Comparison of ENCODE assay signal across 8 cellular contexts in the genomic region with DNA sequence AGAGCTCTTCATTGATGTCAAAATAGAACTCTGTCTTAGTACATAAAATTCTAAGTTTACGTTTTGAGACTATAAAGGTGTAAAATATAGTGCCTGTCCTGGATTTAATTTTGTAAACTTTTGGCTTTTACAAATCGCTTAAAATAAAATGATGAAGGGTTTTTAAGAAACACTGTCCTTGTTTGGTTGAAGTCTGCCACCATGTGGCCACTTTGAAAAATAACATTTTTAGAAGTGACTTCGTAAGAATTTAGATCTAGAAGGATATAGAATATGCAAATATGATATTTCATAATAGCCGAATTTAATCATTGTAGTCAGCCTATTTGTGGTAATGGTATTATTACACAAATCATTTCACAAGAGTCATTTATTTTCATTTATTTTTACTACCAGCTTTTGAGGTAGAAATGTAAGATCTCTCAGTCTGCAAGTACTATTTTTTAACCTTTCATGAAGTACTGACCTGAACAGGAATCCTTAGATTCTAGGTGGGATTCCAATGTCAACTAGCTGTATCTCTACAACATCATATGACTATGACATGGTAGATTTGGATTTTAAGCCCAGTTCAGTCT. TPM values are rescaled to one million over a fixed set of nuclear protein-coding genes. Genes with fewer than 3 reads are reported as not detected.
A peak's percentile ranks its signal among the peaks of the same experiment; 100 is the strongest.
DNase-seq lines count a peak whose midpoint lies in the region; ATAC-seq and TF ChIP-seq lines count a peak whose summit lies in the region.

No MANE protein-coding gene starts in this region.

- no peaks in the 10 kb centered on the region for H3K4me1 ChIP-seq in psoas muscle

- no peak overlapping the region for H3K4me3 ChIP-seq in epithelial cell of esophagus (ENCODE audit: low read length)
- H3K4me3 ChIP-seq in psoas muscle = no peak overlapping the region

- no peaks in the 10 kb centered on the region for H3K9me3 ChIP-seq in psoas muscle

- no peaks in the 10 kb centered on the region for H3K27me3 ChIP-seq in psoas muscle (ENCODE audit: insufficient read depth in 3 of 3, low read length in 2 of 3)

- 1 to 3% (median 2%) methylated on average over 4 of the region's 4 CpGs for WGBS in psoas muscle, 3 donors

- intact Hi-C loops in psoas muscle (cut with DNase I) = loop anchor here in 1 of 2 donors (2.0 kb wide), 1 partner anchor 949 kb away; no protein-coding TSS in a partner anchor

- no peaks in the 10 kb centered on the region for H3K36me3 ChIP-seq in psoas muscle (ENCODE audit: insufficient read depth in 1 of 2, low read depth in 1 of 2)

- TF ChIP-seq CTCF in epithelial cell of esophagus (IDR thresholded peaks at IDR 0.05; ENCODE audit: insufficient read depth, low read depth, low read length, missing control alignments) (peak; percentile 40), psoas muscle (IDR thresholded peaks at IDR 0.05) (peak; percentile 57)

- DNase-seq in COLO829 (ENCODE audit: low spot score) = peak; percentile 25
- DNase-seq in NCI-H446 treated with DMSO at 0.1 percent for 48 hours (lab: John Stamatoyannopoulos, UW) = peak; percentile 31
- DNase-seq in epithelial cell of esophagus (ENCODE audit: low read depth) = peak; percentile 58
- no peak for DNase-seq in psoas muscle
- DNase-seq in cortex of kidney (lab: John Stamatoyannopoulos, UW) = no peak
- no peak for DNase-seq in mesenteric fat pad (ENCODE audit: low spot score)

- no peak overlapping the region for H3K27ac ChIP-seq in psoas muscle

- ATAC-seq in GM19351 (IDR thresholded peaks at IDR 0.05; ENCODE audit: unreplicated experiment) (peak; percentile 54), psoas muscle (no peak), GM21447 (IDR thresholded peaks at IDR 0.05; ENCODE audit: unreplicated experiment) (no peak)

RNA-seq across cellular contexts. Expression of a gene that starts 31.0 kb away (rescaled TPM):
- total RNA-seq in psoas muscle (1 to 10 TPM; 1.6 to 8.4 (median 3.0) TPM), mesenteric fat pad (7.3 TPM)
- polyA plus RNA-seq in psoas muscle = 1 to 10 TPM in 1 of 3 donors, under 1 TPM in 2; 0.35 to 1.3 (median 0.82) TPM

Comparison
In these comparisons a context has a peak if more than half of its experiments do, and no peak if none do; other contexts are left out.
1. DNase-seq: peak in COLO829 (single experiment), NCI-H446 treated with DMSO at 0.1 percent for 48 hours (single experiment) and epithelial cell of esophagus (single experiment); none in psoas muscle (0 of 2), cortex of kidney (single experiment) and mesenteric fat pad (single experiment).